In the genomic region with DNA sequence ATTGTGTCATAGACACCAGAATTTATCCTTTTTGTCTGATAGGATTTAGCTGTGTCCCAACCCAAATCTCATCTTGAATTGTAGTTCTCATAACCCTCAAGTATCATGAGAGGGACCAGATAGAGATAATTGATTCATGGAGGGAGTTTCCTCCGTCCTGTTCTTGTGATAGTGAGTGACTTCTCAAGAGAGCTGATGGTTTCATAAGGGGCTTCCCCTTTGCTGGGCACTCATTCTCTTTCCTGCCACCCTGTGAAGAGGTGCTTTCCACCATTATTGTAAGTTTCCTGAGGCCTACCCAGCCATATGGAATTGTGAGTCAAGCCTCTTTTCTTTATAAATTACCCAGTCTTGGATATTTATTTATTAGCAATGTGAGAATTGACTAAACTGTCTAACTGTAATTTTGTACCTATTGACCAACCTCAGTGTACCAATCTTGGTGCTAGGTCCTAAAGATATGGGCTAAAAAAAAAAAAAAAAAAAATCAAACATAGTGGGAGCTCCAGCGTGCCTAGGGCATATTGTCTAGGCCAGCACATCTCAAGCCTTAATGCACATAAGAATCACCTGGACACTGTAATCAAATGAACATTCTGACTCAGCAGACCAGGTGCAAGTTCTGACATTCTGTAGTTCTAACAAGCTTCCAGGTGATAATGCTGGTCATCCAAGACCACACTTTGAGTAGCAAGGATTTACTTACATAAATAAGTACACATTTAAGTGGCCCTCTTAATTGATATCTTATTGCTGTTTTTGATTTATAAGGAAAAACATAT, we compare ENCODE assay signal across 12 cellular contexts. TPM values are rescaled to one million over a fixed set of nuclear protein-coding genes. Genes with fewer than 3 reads are reported as not detected.
A peak's percentile ranks its signal among the peaks of the same experiment; 100 is the strongest.
DNase-seq lines count a peak whose midpoint lies in the region; ATAC-seq and TF ChIP-seq lines count a peak whose summit lies in the region.
"Had no signal": no experiment of that assay in that cellular context is flagged by ENCODE, and none has a peak within 500 bp of the region (broad histone marks: within the 10 kb centered on the region; RNA-seq: fewer than 3 reads in every experiment).

No MANE protein-coding gene starts in this region.

- peaks cover 60% of the 10 kb centered on the region for H3K4me1 Mint-ChIP-seq in activated CD4-positive, alpha-beta T cell treated with anti-CD3 and anti-CD28 coated beads for 36 hours
- H3K4me1 Mint-ChIP-seq in memory B cell: peaks cover 17% of the 10 kb centered on the region

- no peaks in the 10 kb centered on the region for H4K20me1 ChIP-seq in MM.1S (ENCODE audit: insufficient read depth, low read length)

- no peaks in the 10 kb centered on the region for H3K27me3 Mint-ChIP-seq in activated CD4-positive, alpha-beta T cell treated with anti-CD3 and anti-CD28 coated beads for 36 hours
- no peaks in the 10 kb centered on the region for H3K27me3 Mint-ChIP-seq in memory B cell

- H3K27ac Mint-ChIP-seq in activated CD4-positive, alpha-beta T cell treated with anti-CD3 and anti-CD28 coated beads for 36 hours: peak overlapping the region; percentile 82
- peak overlapping the region; percentile 25 for H3K27ac Mint-ChIP-seq in memory B cell

- POLR2A ChIA-PET in activated CD4-positive, alpha-beta T cell treated with anti-CD3 and anti-CD28 coated beads for 36 hours (lab: Charles Lee): interaction anchor here (0.7 to 1.4 kb wide), 3 partner anchors 28 to 63 kb away, joined by 3 to 8 read pairs (median 7); no protein-coding TSS in a partner anchor

- H2AFZ ChIP-seq in MM.1S (ENCODE audit: low read length): no peak overlapping the region

- no peaks in the 10 kb centered on the region; the same call in 1 of the 2 replicates for H3K36me3 ChIP-seq in MM.1S (replicated peaks; ENCODE audit: insufficient read depth, low read length)

- no peak overlapping the region for H3K4me3 ChIP-seq in MM.1S (ENCODE audit: low read length)

- peak overlapping the region; percentile 59; the same call in 1 of the 2 replicates for H3K27ac ChIP-seq in MM.1S (ENCODE audit: low read length)

- H3K79me2 ChIP-seq in MM.1S (ENCODE audit: low read length): peaks cover 49% of the 10 kb centered on the region

- H3K4me3 Mint-ChIP-seq in activated CD4-positive, alpha-beta T cell treated with anti-CD3 and anti-CD28 coated beads for 36 hours: no peak overlapping the region
- H3K4me3 Mint-ChIP-seq in memory B cell: no peak overlapping the region

- no peaks in the 10 kb centered on the region for H3K27me3 ChIP-seq in MM.1S (replicated peaks; ENCODE audit: insufficient read depth, low read length)

- peaks cover 12% of the 10 kb centered on the region for H3F3A ChIP-seq in MM.1S (ENCODE audit: insufficient read depth, low read length)

- peak overlapping the region; percentile 33; the same call in 1 of the 2 replicates for H3K4me2 ChIP-seq in MM.1S (ENCODE audit: low read depth, low read length)

- CTCF ChIA-PET in activated CD4-positive, alpha-beta T cell treated with anti-CD3 and anti-CD28 coated beads for 36 hours (lab: Charles Lee): interaction anchor here (0.7 to 1.7 kb wide), 7 partner anchors 11 to 146 kb away, joined by 3 to 5 read pairs (median 4); a partner anchor contains a TSS

- TF ChIP-seq CTCF in MM.1S (IDR thresholded peaks at IDR 0.05; ENCODE audit: low read length): no peak

- H3K9me2 ChIP-seq in MM.1S (replicated peaks; ENCODE audit: insufficient read depth, low read length): no peaks in the 10 kb centered on the region

- intact Hi-C loops in activated CD4-positive, alpha-beta T cell treated with anti-CD3 and anti-CD28 coated beads for 36 hours (cut with DNase I, micrococcal nuclease): loop anchor here (1.0 to 2.0 kb wide), 4 partner anchors 8 to 28 kb away; no protein-coding TSS in a partner anchor
- intact Hi-C loops in left colon (cut with DNase I, micrococcal nuclease): no loop called here
- intact Hi-C loops in left ventricle myocardium superior (cut with micrococcal nuclease): no loop called here

- ATAC-seq in activated CD4-positive, alpha-beta T cell treated with anti-CD3 and anti-CD28 coated beads for 36 hours: peak; percentile 97
- ATAC-seq in GM21737 (IDR thresholded peaks at IDR 0.05; ENCODE audit: unreplicated experiment) (peak; percentile 50), memory B cell (ENCODE audit: low read depth) (peak; percentile 98), left colon (no peak), left ventricle myocardium superior (no peak)

- DNase-seq in activated CD4-positive, alpha-beta T cell treated with anti-CD3 and anti-CD28 coated beads for 36 hours: peak; percentile 44
- DNase-seq in activated CD4-positive, alpha-beta T cell treated with anti-CD3 and anti-CD28 coated beads for 1 hour: no peak
- DNase-seq in MM.1S (peak; percentile 83), memory B cell (ENCODE audit: low spot score in 2 of 2) (peak in 1 of 2 donors; percentile 29), NCI-H510A treated with DMSO at 0.1 percent for 48 hours (lab: John Stamatoyannopoulos, UW) (no peak), left colon (no peak), left ventricle myocardium superior (no peak)
- DNase-seq: dermis blood vessel endothelial cell, mammary epithelial cell, NCI-H526 treated with DMSO at 0.1 percent for 48 hours, SW 1271 had no signal

- peaks cover 23% of the 10 kb centered on the region for H3K4me1 ChIP-seq in MM.1S (ENCODE audit: low read length)

- peaks cover 9% of the 10 kb centered on the region for H3K9me3 Mint-ChIP-seq in activated CD4-positive, alpha-beta T cell treated with anti-CD3 and anti-CD28 coated beads for 36 hours (ENCODE audit: low read depth)
- no peaks in the 10 kb centered on the region for H3K9me3 Mint-ChIP-seq in memory B cell

- H3K9me3 ChIP-seq in MM.1S (replicated peaks; ENCODE audit: insufficient read depth, low read length): no peaks in the 10 kb centered on the region

- no peak overlapping the region for H3K9ac ChIP-seq in MM.1S (ENCODE audit: low read length)

- H3K36me3 Mint-ChIP-seq in activated CD4-positive, alpha-beta T cell treated with anti-CD3 and anti-CD28 coated beads for 36 hours (ENCODE audit: low read depth): peaks cover 71% of the 10 kb centered on the region
- H3K36me3 Mint-ChIP-seq in memory B cell: peaks cover 20% of the 10 kb centered on the region

RNA-seq across cellular contexts. Expression of a gene that starts 30.5 kb away (rescaled TPM):
- total RNA-seq in activated CD4-positive, alpha-beta T cell treated with anti-CD3 and anti-CD28 coated beads for 36 hours: 10 to 100 TPM; 31.7 to 32.0 TPM
- 1 to 10 TPM; 2.0 to 6.1 TPM for total RNA-seq in left colon
- total RNA-seq in left ventricle myocardium superior: 5.4 TPM

Comparison
In these comparisons a context has a peak if more than half of its experiments do, and no peak if none do; other contexts are left out.
1. DNase-seq: peak in activated CD4-positive, alpha-beta T cell treated with anti-CD3 and anti-CD28 coated beads for 36 hours (single experiment) and MM.1S (single experiment); none in activated CD4-positive, alpha-beta T cell treated with anti-CD3 and anti-CD28 coated beads for 1 hour (single experiment), NCI-H510A treated with DMSO at 0.1 percent for 48 hours (single experiment), left colon (0 of 2) and left ventricle myocardium superior (single experiment).
2. ATAC-seq: peak in activated CD4-positive, alpha-beta T cell treated with anti-CD3 and anti-CD28 coated beads for 36 hours (single experiment), GM21737 (single experiment) and memory B cell (single experiment); none in left colon (single experiment) and left ventricle myocardium superior (single experiment).
3. intact Hi-C loops: an anchor here in activated CD4-positive, alpha-beta T cell treated with anti-CD3 and anti-CD28 coated beads for 36 hours (1.0 to 2.0 kb wide); none called in left colon and left ventricle myocardium superior.